Comparison of ENCODE assay signal across 15 cellular contexts in the genomic region with DNA sequence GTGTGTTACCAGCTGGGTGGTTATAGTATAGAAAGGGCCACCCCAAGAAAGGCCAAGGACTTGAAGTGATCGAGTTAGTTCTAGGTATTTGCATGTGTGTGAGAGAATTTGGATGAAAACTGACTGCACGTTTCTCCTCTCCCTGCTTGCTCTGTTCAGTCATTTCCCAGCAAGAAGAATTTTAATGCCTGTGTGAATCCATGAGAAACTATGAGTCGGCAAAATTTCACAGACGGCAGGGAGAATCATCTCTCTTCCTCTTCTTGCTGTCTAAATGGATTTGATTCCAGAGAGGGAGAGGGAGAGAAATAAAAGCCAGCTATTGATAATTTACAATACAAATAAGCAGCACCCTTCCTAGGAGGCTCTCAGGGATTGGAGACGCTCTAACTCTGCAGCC.
DNase-seq lines count a peak whose midpoint lies in the region; ATAC-seq and TF ChIP-seq lines count a peak whose summit lies in the region.
"Had no signal": no experiment of that assay in that cellular context is flagged by ENCODE, and none has a peak within 500 bp of the region (broad histone marks: within the 10 kb centered on the region; RNA-seq: fewer than 3 reads in every experiment).

No MANE protein-coding gene starts in this region.

- ATAC-seq in PC-3 (no peak), GM19328 (IDR thresholded peaks at IDR 0.05; ENCODE audit: unreplicated experiment) (no peak), HG03521 (IDR thresholded peaks at IDR 0.05; ENCODE audit: unreplicated experiment) (no peak)
- ATAC-seq: activated naive CD8-positive, alpha-beta T cell treated with anti-CD3 and anti-CD28 coated beads, Interleukin-2, amount 50 U/mL, for 24 hours; effector memory CD8-positive, alpha-beta T cell; HCT116 had no signal

- no TSS peak for BruUV-seq in PC-3 (replicated peaks; lab: Mats Ljungman, UMichigan)

- peak; percentile 62 for DNase-seq in Caki2 (ENCODE audit: low read depth)
- DNase-seq in RWPE1 (ENCODE audit: low spot score) = no peak
- peak; percentile 65 for DNase-seq in fibroblast of pulmonary artery (ENCODE audit: low read depth)
- DNase-seq in renal cortical epithelial cell (ENCODE audit: low read depth) = peak; percentile 45
- DNase-seq in Ammon's horn (ENCODE audit: low spot score) = no peak
- no peak for DNase-seq in PC-3
- DNase-seq: activated naive CD8-positive, alpha-beta T cell treated with anti-CD3 and anti-CD28 coated beads, Interleukin-2, amount 50 U/mL, for 24 hours; effector memory CD8-positive, alpha-beta T cell; MM.1S; NK-92 treated with Interleukin-12 subunit alpha and Interleukin-12 subunit beta, amount 100 ng/mL, for 24 hours; stimulated activated CD4-positive, alpha-beta T cell treated with anti-CD3 and anti-CD28 coated beads, Interleukin-4, amount 100 ng/mL, for 4 hours had no signal

- no peak overlapping the region for H3K4me2 ChIP-seq in PC-3 (ENCODE audit: low read length)

- TF ChIP-seq CTCF in RWPE1 (conservative IDR thresholded peaks at IDR 0.05; ENCODE audit: low read depth) = no peak
- no peak for TF ChIP-seq CTCF in fibroblast of pulmonary artery (IDR thresholded peaks at IDR 0.05; ENCODE audit: low read length, missing control alignments)
- no peak for TF ChIP-seq CTCF in PC-3 (conservative IDR thresholded peaks at IDR 0.05; ENCODE audit: low read depth, low read length)

- H3K27ac ChIP-seq in RWPE1 = peak overlapping the region; percentile 5; the same call in 1 of the 2 replicates
- no peak overlapping the region for H3K27ac ChIP-seq in PC-3 (ENCODE audit: low read length)
- H3K27ac ChIP-seq: neutrophil had no signal

- CTCF ChIA-PET in RWPE1 (lab: Yijun Ruan, JAX) (no interaction called here), PC-3 (lab: Charles Lee) (no interaction called here)

- H3K9ac ChIP-seq in PC-3 (ENCODE audit: low read length) = no peak overlapping the region

- no peak overlapping the region for H3K4me3 ChIP-seq in fibroblast of pulmonary artery (replicated peaks; ENCODE audit: low read depth, low read length)
- no peak overlapping the region for H3K4me3 ChIP-seq in PC-3 (ENCODE audit: low read length)

- H4K20me1 ChIP-seq in PC-3 (ENCODE audit: low read length) = no peaks in the 10 kb centered on the region

- H3F3A ChIP-seq in PC-3 (ENCODE audit: low read length, unreplicated experiment) = no peaks in the 10 kb centered on the region

- no peaks in the 10 kb centered on the region for H3K27me3 ChIP-seq in PC-3 (ENCODE audit: low read length)

- H3K9me3 ChIP-seq in PC-3 (ENCODE audit: low read length) = no peaks in the 10 kb centered on the region
- H3K9me3 ChIP-seq: neutrophil had no signal

- H3K79me2 ChIP-seq in PC-3 (ENCODE audit: low read length) = peaks cover 15% of the 10 kb centered on the region; the same call in 1 of the 2 replicates

- in situ Hi-C loops in Caki2 (cut with HindIII; ENCODE audit: low pct_unique_long_range_greater_than_20kb, low sequenced_read_pairs) = no loop called here

- H3K4me1 ChIP-seq in PC-3 (ENCODE audit: insufficient read depth, low read length) = no peaks in the 10 kb centered on the region

- no peaks in the 10 kb centered on the region for H3K36me3 ChIP-seq in PC-3 (ENCODE audit: low read depth, low read length)
- H3K36me3 ChIP-seq: neutrophil had no signal

- POLR2A ChIA-PET in RWPE1 (lab: Yijun Ruan, JAX; ENCODE audit: low non-redundant PET) = no interaction called here
- POLR2A ChIA-PET in PC-3 (lab: Charles Lee; ENCODE audit: unreplicated experiment) = no interaction called here

- H2AFZ ChIP-seq in PC-3 (ENCODE audit: low read length) = no peak overlapping the region

- H3K9me2 ChIP-seq in PC-3 (replicated peaks; ENCODE audit: low read length) = no peaks in the 10 kb centered on the region

- intact Hi-C loops in PC-3 (cut with micrococcal nuclease) = no loop called here

Comparison
In these comparisons a context has a peak if more than half of its experiments do, and no peak if none do; other contexts are left out.
1. DNase-seq: peak in Caki2 (single experiment), fibroblast of pulmonary artery (single experiment) and renal cortical epithelial cell (single experiment); none in RWPE1 (single experiment), Ammon's horn (single experiment) and PC-3 (single experiment).